Comparison of ENCODE assay signal across 24 cellular contexts in genomic region chr20:45305262-45305661, GRCh38. TPM values are rescaled to one million over a fixed set of nuclear protein-coding genes. Genes with fewer than 3 reads are reported as not detected.
"Had no signal": no experiment of that assay in that cellular context is flagged by ENCODE, and none has a peak within 500 bp of the region (broad histone marks: within the 10 kb centered on the region; RNA-seq: fewer than 3 reads in every experiment).

No MANE protein-coding gene starts in this region.

- DNase-seq: activated CD4-positive, alpha-beta T cell treated with anti-CD3 and anti-CD28 coated beads, Interleukin-2, amount 10 ng/mL, durations not matched to agents 7 days and 5 days; activated naive CD8-positive, alpha-beta T cell treated with anti-CD3 and anti-CD28 coated beads, Interleukin-2, amount 10 ng/mL, durations not matched to agents 7 days and 5 days; anterior cingulate cortex; cerebellar nuclear complex; effector memory CD8-positive, alpha-beta T cell; erythroblast; left ventricle myocardium inferior; natural killer cell; stimulated activated CD4-positive, alpha-beta T cell treated with anti-CD3 and anti-CD28 coated beads, Interleukin-4, amount 100 ng/mL, for 4 hours; stimulated activated CD8-positive, alpha-beta memory T cell treated with anti-CD3 and anti-CD28 coated beads, Interleukin-4, amount 100 ng/mL, for 48 hours; stimulated activated naive CD4-positive, alpha-beta T cell treated with Interleukin-2 at 50 U/mL for 16 hours; substantia nigra; uterus had no signal

- H3K27me3 ChIP-seq: right atrium auricular region had no signal

- H3K9me3 ChIP-seq: breast epithelium, left ventricle myocardium inferior, neutrophil, right atrium auricular region, tibial nerve, uterus had no signal

- FAIRE-seq: keratinocyte had no signal

- H3K36me3 Mint-ChIP-seq: activated naive CD8-positive, alpha-beta T cell treated with anti-CD3 and anti-CD28 coated beads, Interleukin-2, amount 10 ng/mL, durations not matched to agents 7 days and 5 days; natural killer cell had no signal

- H3K9me3 Mint-ChIP-seq: activated CD4-positive, alpha-beta T cell treated with anti-CD3 and anti-CD28 coated beads, Interleukin-2, amount 10 ng/mL, durations not matched to agents 7 days and 5 days; activated naive CD8-positive, alpha-beta T cell treated with anti-CD3 and anti-CD28 coated beads, Interleukin-2, amount 10 ng/mL, durations not matched to agents 7 days and 5 days; activated T-helper 1 cell treated with anti-CD3 and anti-CD28 coated beads, Interleukin-12 subunit alpha, Interleukin-12 subunit beta, Interleukin-2, Interleukin-4 antibody, amounts not matched to agents 30 ng/mL and 10 ng/mL and 1 ng/mL, durations not matched to agents 14 hours and 24 hours and 36 hours; dendritic cell treated with granulocyte-macrophage colony-stimulating factor and Interleukin-4, amounts not matched to agents 40 ng/mL and 50 ng/mL, for 4 days; effector memory CD8-positive, alpha-beta T cell; natural killer cell had no signal

- H3K36me3 ChIP-seq: breast epithelium, left ventricle myocardium inferior, neutrophil, right atrium auricular region, tibial nerve, uterus had no signal

- H3K4me1 Mint-ChIP-seq: natural killer cell had no signal

- ATAC-seq: effector memory CD8-positive, alpha-beta T cell; natural killer cell had no signal

- H3K4me3 Mint-ChIP-seq: activated CD4-positive, alpha-beta T cell treated with anti-CD3 and anti-CD28 coated beads, Interleukin-2, amount 10 ng/mL, durations not matched to agents 7 days and 5 days; activated naive CD8-positive, alpha-beta T cell treated with anti-CD3 and anti-CD28 coated beads, Interleukin-2, amount 10 ng/mL, durations not matched to agents 7 days and 5 days; activated T-helper 1 cell treated with anti-CD3 and anti-CD28 coated beads, Interleukin-12 subunit alpha, Interleukin-12 subunit beta, Interleukin-2, Interleukin-4 antibody, amounts not matched to agents 30 ng/mL and 10 ng/mL and 1 ng/mL, durations not matched to agents 14 hours and 24 hours and 36 hours; dendritic cell treated with granulocyte-macrophage colony-stimulating factor and Interleukin-4, amounts not matched to agents 40 ng/mL and 50 ng/mL, for 4 days; effector memory CD8-positive, alpha-beta T cell; natural killer cell had no signal

- H3K4me3 ChIP-seq: breast epithelium, left ventricle myocardium inferior, right atrium auricular region, skin epidermis, tibial nerve, uterus had no signal

- H3K27ac Mint-ChIP-seq: activated CD4-positive, alpha-beta T cell treated with anti-CD3 and anti-CD28 coated beads, Interleukin-2, amount 10 ng/mL, durations not matched to agents 7 days and 5 days; activated naive CD8-positive, alpha-beta T cell treated with anti-CD3 and anti-CD28 coated beads, Interleukin-2, amount 10 ng/mL, durations not matched to agents 7 days and 5 days; activated T-helper 1 cell treated with anti-CD3 and anti-CD28 coated beads, Interleukin-12 subunit alpha, Interleukin-12 subunit beta, Interleukin-2, Interleukin-4 antibody, amounts not matched to agents 30 ng/mL and 10 ng/mL and 1 ng/mL, durations not matched to agents 14 hours and 24 hours and 36 hours; dendritic cell treated with granulocyte-macrophage colony-stimulating factor and Interleukin-4, amounts not matched to agents 40 ng/mL and 50 ng/mL, for 4 days; effector memory CD8-positive, alpha-beta T cell; natural killer cell had no signal

RNA-seq across cellular contexts. Expression of gene RBPJL, which starts 1.4 kb away (rescaled TPM):
- total RNA-seq: activated CD4-positive, alpha-beta T cell treated with anti-CD3 and anti-CD28 coated beads, Interleukin-2, amount 10 ng/mL, durations not matched to agents 7 days and 5 days; activated CD8-positive, alpha-beta memory T cell treated with anti-CD3 and anti-CD28 coated beads for 36 hours; activated naive CD8-positive, alpha-beta T cell treated with anti-CD3 and anti-CD28 coated beads, Interleukin-2, amount 10 ng/mL, durations not matched to agents 7 days and 5 days; breast epithelium; left ventricle myocardium inferior; natural killer cell; posterior vena cava; right atrium auricular region; T-helper 2 cell treated with Interferon-gamma antibody and Interleukin-4, amounts not matched to agents 100 ng/mL and 5 ng/mL, for 36 hours; uterus had no signal

RNA-seq across cellular contexts. Expression of gene MATN4, which starts 2.8 kb away (rescaled TPM):
- total RNA-seq: left ventricle myocardium inferior, natural killer cell, right atrium auricular region, tibial nerve had no signal

RNA-seq across cellular contexts. Expression of gene SLPI, which starts 50.9 kb away (rescaled TPM):
- total RNA-seq: activated CD8-positive, alpha-beta memory T cell treated with anti-CD3 and anti-CD28 coated beads for 36 hours; activated naive CD8-positive, alpha-beta T cell treated with anti-CD3 and anti-CD28 coated beads, Interleukin-2, amount 10 ng/mL, durations not matched to agents 7 days and 5 days; activated T-helper 1 cell treated with anti-CD3 and anti-CD28 coated beads, Interleukin-12 subunit alpha, Interleukin-12 subunit beta, Interleukin-2, Interleukin-4 antibody, amounts not matched to agents 30 ng/mL and 10 ng/mL and 1 ng/mL, durations not matched to agents 14 hours and 24 hours and 36 hours; T-helper 2 cell treated with Interferon-gamma antibody and Interleukin-4, amounts not matched to agents 100 ng/mL and 5 ng/mL, for 36 hours had no signal
